ENCODE assay signal across 13 cellular contexts in the genomic region with DNA sequence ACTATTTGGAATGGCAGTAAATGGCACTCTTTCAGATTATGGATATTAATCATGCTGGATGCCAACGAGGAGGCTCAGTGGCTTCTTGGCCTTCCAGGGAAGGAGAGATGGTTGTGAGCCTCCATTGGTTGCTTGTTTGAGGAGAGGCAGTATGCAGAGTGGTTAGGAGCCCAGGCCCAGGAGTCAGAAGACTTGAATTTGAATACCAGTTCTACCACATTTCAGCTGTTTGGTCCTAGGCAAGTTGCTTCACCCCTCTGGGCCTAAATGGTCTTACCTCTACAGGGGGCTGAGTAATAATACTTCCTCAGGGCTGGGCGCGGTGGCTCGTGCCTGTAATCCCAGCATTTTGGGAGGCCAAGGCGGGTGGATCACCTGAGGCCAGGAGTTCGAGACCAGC.
"Had no signal": no experiment of that assay in that cellular context is flagged by ENCODE, and none has a peak within 500 bp of the region (broad histone marks: within the 10 kb centered on the region; RNA-seq: fewer than 3 reads in every experiment).

No MANE protein-coding gene starts in this region.

- ATAC-seq: left colon; sciatic nerve; stimulated activated effector memory CD8-positive, alpha-beta T cell treated with anti-CD3 and anti-CD28 coated beads, Interleukin-12 subunit alpha, Interleukin-12 subunit beta, amount 100 ng/mL, for 72 hours had no signal

- DNase-seq: activated CD4-positive, alpha-beta T cell treated with anti-CD3 and anti-CD28 coated beads, Interleukin-2, amount 50 U/mL, for 1 hour; activated CD8-positive, alpha-beta memory T cell treated with anti-CD3 and anti-CD28 coated beads for 24 hours; activated naive CD8-positive, alpha-beta T cell treated with anti-CD3 and anti-CD28 coated beads for 36 hours; cerebellar nuclear complex; effector memory CD4-positive, alpha-beta T cell; foreskin melanocyte; nephron progenitor cell; SW 1271 had no signal

- FAIRE-seq: urothelium cell line had no signal

- H3K9me3 ChIP-seq: prostate gland had no signal

- H3K4me3 ChIP-seq: prostate gland had no signal

- H3K36me3 ChIP-seq: prostate gland had no signal
